ENCODE assay signal across 1 cellular context in the genomic region with DNA sequence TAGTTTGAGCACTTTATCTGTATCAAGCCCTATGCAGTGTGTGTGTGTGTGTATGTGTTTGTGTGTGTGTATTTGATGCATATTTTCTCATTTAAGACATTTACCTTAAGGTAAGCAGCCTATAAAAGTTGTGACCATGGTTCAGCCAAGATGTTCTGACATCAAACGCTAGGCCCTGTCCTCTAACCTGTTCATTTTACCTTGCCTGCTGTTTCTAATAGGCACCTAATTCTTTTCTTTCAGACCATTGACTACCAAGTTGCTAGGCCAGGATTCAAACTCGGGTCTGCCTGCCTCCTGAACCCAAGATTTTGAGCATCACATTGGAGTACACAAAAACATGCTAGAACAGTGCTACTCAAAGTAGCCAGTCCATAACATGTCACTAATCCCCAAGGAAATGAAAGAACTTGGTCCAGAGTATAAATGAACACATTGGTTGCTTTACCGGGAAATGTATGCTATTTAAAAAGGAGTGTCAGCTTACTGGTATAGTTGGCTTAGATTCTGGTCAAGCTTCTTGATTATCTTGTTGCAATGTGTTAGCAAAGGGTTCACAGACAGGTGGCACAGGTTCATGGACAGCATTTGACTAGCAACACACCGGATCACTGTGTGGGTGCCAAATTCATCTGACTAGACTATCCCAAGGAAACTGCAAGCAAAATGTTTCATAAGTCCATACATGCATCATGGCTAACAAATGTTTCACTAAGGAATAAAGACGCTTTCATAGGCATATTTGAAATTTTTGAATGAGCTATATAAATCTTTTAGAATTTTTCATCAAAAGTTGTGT.
TF ChIP-seq lines count a peak whose summit lies in the region.

No MANE protein-coding gene starts in this region.

TF ChIP-seq in HCT116, 20 proteins besides CTCF, POLR2A, EP300 and RAD21 (continued from another document):
- TF ChIP-seq, protein P1, sequence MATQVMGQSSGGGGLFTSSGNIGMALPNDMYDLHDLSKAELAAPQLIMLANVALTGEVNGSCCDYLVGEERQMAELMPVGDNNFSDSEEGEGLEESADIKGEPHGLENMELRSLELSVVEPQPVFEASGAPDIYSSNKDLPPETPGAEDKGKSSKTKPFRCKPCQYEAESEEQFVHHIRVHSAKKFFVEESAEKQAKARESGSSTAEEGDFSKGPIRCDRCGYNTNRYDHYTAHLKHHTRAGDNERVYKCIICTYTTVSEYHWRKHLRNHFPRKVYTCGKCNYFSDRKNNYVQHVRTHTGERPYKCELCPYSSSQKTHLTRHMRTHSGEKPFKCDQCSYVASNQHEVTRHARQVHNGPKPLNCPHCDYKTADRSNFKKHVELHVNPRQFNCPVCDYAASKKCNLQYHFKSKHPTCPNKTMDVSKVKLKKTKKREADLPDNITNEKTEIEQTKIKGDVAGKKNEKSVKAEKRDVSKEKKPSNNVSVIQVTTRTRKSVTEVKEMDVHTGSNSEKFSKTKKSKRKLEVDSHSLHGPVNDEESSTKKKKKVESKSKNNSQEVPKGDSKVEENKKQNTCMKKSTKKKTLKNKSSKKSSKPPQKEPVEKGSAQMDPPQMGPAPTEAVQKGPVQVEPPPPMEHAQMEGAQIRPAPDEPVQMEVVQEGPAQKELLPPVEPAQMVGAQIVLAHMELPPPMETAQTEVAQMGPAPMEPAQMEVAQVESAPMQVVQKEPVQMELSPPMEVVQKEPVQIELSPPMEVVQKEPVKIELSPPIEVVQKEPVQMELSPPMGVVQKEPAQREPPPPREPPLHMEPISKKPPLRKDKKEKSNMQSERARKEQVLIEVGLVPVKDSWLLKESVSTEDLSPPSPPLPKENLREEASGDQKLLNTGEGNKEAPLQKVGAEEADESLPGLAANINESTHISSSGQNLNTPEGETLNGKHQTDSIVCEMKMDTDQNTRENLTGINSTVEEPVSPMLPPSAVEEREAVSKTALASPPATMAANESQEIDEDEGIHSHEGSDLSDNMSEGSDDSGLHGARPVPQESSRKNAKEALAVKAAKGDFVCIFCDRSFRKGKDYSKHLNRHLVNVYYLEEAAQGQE (IDR thresholded peaks at IDR 0.05; ENCODE audit: low read depth): no peak
- TF ChIP-seq, protein P2, sequence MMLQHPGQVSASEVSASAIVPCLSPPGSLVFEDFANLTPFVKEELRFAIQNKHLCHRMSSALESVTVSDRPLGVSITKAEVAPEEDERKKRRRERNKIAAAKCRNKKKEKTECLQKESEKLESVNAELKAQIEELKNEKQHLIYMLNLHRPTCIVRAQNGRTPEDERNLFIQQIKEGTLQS (IDR thresholded peaks at IDR 0.05): no peak
- TF ChIP-seq CBX3 (IDR thresholded peaks at IDR 0.05; ENCODE audit: low read depth) (no peak), EGR1 (IDR thresholded peaks at IDR 0.05; ENCODE audit: low read depth) (no peak), ZFX (IDR thresholded peaks at IDR 0.05) (no peak), YY1 (IDR thresholded peaks at IDR 0.05; ENCODE audit: extremely low read depth, insufficient replicate concordance, low read depth, low read length) (no peak), SIN3A (IDR thresholded peaks at IDR 0.05; ENCODE audit: low read depth) (no peak), EZH2 (IDR thresholded peaks at IDR 0.05) (no peak), ZNF274 (IDR thresholded peaks at IDR 0.05; ENCODE audit: low read depth, low read length) (no peak), CEBPB (IDR thresholded peaks at IDR 0.05; ENCODE audit: low read depth) (no peak), FOSL1 (IDR thresholded peaks at IDR 0.05; ENCODE audit: low read depth) (no peak), TCF7L2 (IDR thresholded peaks at IDR 0.05; ENCODE audit: borderline replicate concordance, extremely low read depth, insufficient read depth, insufficient read length) (no peak), SP1 (IDR thresholded peaks at IDR 0.05; ENCODE audit: low read depth) (no peak)
- TF ChIP-seq, protein P3, sequence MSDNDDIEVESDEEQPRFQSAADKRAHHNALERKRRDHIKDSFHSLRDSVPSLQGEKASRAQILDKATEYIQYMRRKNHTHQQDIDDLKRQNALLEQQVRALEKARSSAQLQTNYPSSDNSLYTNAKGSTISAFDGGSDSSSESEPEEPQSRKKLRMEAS (IDR thresholded peaks at IDR 0.05): no peak
- TF ChIP-seq, protein P4, sequence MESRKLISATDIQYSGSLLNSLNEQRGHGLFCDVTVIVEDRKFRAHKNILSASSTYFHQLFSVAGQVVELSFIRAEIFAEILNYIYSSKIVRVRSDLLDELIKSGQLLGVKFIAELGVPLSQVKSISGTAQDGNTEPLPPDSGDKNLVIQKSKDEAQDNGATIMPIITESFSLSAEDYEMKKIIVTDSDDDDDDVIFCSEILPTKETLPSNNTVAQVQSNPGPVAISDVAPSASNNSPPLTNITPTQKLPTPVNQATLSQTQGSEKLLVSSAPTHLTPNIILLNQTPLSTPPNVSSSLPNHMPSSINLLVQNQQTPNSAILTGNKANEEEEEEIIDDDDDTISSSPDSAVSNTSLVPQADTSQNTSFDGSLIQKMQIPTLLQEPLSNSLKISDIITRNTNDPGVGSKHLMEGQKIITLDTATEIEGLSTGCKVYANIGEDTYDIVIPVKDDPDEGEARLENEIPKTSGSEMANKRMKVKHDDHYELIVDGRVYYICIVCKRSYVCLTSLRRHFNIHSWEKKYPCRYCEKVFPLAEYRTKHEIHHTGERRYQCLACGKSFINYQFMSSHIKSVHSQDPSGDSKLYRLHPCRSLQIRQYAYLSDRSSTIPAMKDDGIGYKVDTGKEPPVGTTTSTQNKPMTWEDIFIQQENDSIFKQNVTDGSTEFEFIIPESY (IDR thresholded peaks at IDR 0.05; ENCODE audit: extremely low read depth, insufficient replicate concordance, low read length): no peak
TF ChIP-seq in HCT116: peak in this region for 0.
